In the genomic region with DNA sequence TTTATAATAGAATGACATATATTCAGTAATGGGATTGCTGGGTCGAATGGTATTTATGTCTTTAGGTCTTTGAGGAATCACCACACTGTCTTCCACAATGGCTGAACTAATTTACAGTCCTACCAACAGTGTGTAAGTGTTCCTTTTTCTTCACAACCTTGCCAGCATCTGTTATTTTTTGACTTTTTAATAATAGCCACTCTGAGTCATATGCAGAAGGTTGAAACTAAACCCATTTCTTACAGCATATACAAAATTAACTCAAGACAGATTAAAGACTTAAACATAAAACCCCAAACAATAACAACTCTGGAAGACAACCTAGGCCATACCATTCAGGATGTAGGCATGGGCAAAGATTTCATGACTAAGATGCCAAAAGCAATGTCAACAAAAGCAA, we compare ENCODE assay signal across 24 cellular contexts.
"Had no signal": no experiment of that assay in that cellular context is flagged by ENCODE, and none has a peak within 500 bp of the region (broad histone marks: within the 10 kb centered on the region; RNA-seq: fewer than 3 reads in every experiment).

No MANE protein-coding gene starts in this region.

- H3K27ac ChIP-seq: stomach, suprapubic skin, testis, thoracic aorta, thyroid gland, tibial artery, tibial nerve, transverse colon, upper lobe of right lung, uterus, vagina had no signal

- H3K9me3 ChIP-seq: stomach, suprapubic skin, testis, thoracic aorta, thyroid gland, tibial artery, tibial nerve, transverse colon, upper lobe of right lung, uterus, vagina had no signal

- DNase-seq: stimulated activated CD4-positive, alpha-beta T cell treated with anti-CD3 and anti-CD28 coated beads, Interleukin-2, amount 100 ng/mL, for 48 hours; stimulated activated CD4-positive, alpha-beta T cell treated with anti-CD3 and anti-CD28 coated beads, Interleukin-4, amount 100 ng/mL, for 1 hour; stimulated activated CD4-positive, alpha-beta T cell treated with anti-CD3 and anti-CD28 coated beads, Interleukin-4, amount 100 ng/mL, for 24 hours; stimulated activated CD4-positive, alpha-beta T cell treated with anti-CD3 and anti-CD28 coated beads, Interleukin-4, amount 100 ng/mL, for 4 hours; stimulated activated CD8-positive, alpha-beta memory T cell treated with anti-CD3 and anti-CD28 coated beads, Interleukin-4, amount 100 ng/mL, for 48 hours; stimulated activated naive B cell treated with anti-CD40 and anti-IgM and Interleukin-4, amounts not matched to agents 10 μg/mL and 1 μg/mL and 100 μg/mL, for 72 hours; stimulated activated naive CD4-positive, alpha-beta T cell; stimulated activated naive CD4-positive, alpha-beta T cell treated with Interleukin-2 at 50 U/mL for 16 hours; stimulated activated naive CD8-positive, alpha-beta T cell treated with anti-CD3 and anti-CD28 coated beads, Interleukin-15, amount 100 ng/mL, for 72 hours; stimulated activated naive CD8-positive, alpha-beta T cell treated with anti-CD3 and anti-CD28 coated beads, Interleukin-15, Interleukin-2, amounts not matched to agents 100 U/mL and 50 U/mL, for 24 hours; stomach; substantia nigra; testis; thyroid gland; tibial artery; transverse colon; upper lobe of right lung; uterus had no signal

- H3K27me3 ChIP-seq: stomach, suprapubic skin, testis, thyroid gland, tibial artery, tibial nerve, transverse colon, upper lobe of right lung, uterus, vagina had no signal

- H3K36me3 ChIP-seq: stomach, suprapubic skin, thoracic aorta, thyroid gland, tibial artery, tibial nerve, transverse colon, upper lobe of right lung, uterus, vagina had no signal

- ATAC-seq: stimulated activated effector memory CD8-positive, alpha-beta T cell treated with anti-CD3 and anti-CD28 coated beads, Interleukin-12 subunit alpha, Interleukin-12 subunit beta, amount 100 ng/mL, for 72 hours; stimulated activated memory B cell treated with anti-CD40 and anti-IgM and Interleukin-4, amounts not matched to agents 10 μg/mL and 1 μg/mL and 100 μg/mL, for 72 hours; stimulated activated naive B cell treated with anti-CD40 and anti-IgM and Interleukin-4, amounts not matched to agents 10 μg/mL and 1 μg/mL and 100 μg/mL, for 72 hours; stimulated activated naive CD8-positive, alpha-beta T cell treated with anti-CD3 and anti-CD28 coated beads, Interleukin-15, amount 100 ng/mL, for 72 hours; stimulated activated naive CD8-positive, alpha-beta T cell treated with anti-CD3 and anti-CD28 coated beads, Interleukin-15, Interleukin-2, amounts not matched to agents 100 U/mL and 50 U/mL, for 24 hours; upper lobe of right lung had no signal

- H3K4me1 ChIP-seq: stomach, suprapubic skin, testis, thyroid gland, tibial artery, tibial nerve, transverse colon, upper lobe of right lung, uterus, vagina had no signal

- H3K4me3 ChIP-seq: stomach, suprapubic skin, testis, thoracic aorta, thyroid gland, tibial artery, tibial nerve, transverse colon, upper lobe of right lung, uterus, vagina had no signal
